ENCODE assay signal across 16 cellular contexts in the genomic region with DNA sequence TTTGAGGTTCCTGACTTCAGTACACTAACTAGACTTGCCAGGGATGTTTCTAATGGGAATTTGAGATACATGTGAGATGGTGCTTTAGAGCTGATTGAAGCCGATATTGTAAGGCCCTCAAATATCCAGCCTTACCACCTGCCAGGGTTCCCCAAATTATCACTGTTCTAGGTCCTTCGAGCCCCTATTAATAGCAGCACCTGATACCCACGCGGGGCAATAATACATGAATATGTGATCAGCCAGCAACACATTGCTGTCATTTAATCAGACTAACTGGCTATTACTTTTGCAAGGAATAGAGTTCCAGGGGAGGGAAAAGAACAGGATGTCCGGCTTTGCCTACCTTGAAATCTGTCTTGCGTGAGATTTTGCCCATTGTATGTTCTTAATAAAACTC. TPM values are rescaled to one million over a fixed set of nuclear protein-coding genes. Genes with fewer than 3 reads are reported as not detected.
DNase-seq lines count a peak whose midpoint lies in the region; ATAC-seq and TF ChIP-seq lines count a peak whose summit lies in the region.
"Had no signal": no experiment of that assay in that cellular context is flagged by ENCODE, and none has a peak within 500 bp of the region (broad histone marks: within the 10 kb centered on the region; RNA-seq: fewer than 3 reads in every experiment).

No MANE protein-coding gene starts in this region.

- ATAC-seq in right cardiac atrium (no peak), Right ventricle myocardium superior (ENCODE audit: poor library complexity) (no peak), memory B cell (ENCODE audit: low read depth) (no peak), upper lobe of right lung (no peak), HG03280 (IDR thresholded peaks at IDR 0.05; ENCODE audit: unreplicated experiment) (no peak), HG03565 (IDR thresholded peaks at IDR 0.05; ENCODE audit: unreplicated experiment) (no peak)
- ATAC-seq in activated T-helper 17 cell treated with anti-CD3 and anti-CD28 coated beads, Interleukin-2, amount 50 U/mL, for 72 hours (replicated peaks), result no peak

- DNase-seq in right cardiac atrium, result no peak
- DNase-seq in Right ventricle myocardium superior, result no peak
- no peak for DNase-seq in memory B cell (ENCODE audit: low spot score in 2 of 2)
- no peak for DNase-seq in upper lobe of right lung
- DNase-seq in NCI-H1092 (lab: John Stamatoyannopoulos, UW), result no peak
- DNase-seq: KBM-7, mesenchymal stem cell, NCI-H1436, NCI-H510A treated with DMSO at 0.1 percent for 48 hours, OCI-M1, small intestine had no signal

- H3K27ac Mint-ChIP-seq in activated T-helper 17 cell treated with anti-CD3 and anti-CD28 coated beads, Interleukin-2, amount 50 U/mL, for 72 hours, result peak overlapping the region; percentile 95
- peak overlapping the region; percentile 69 for H3K27ac Mint-ChIP-seq in memory B cell

- no peaks in the 10 kb centered on the region for H3K9me3 ChIP-seq in right cardiac atrium (ENCODE audit: control insufficient read depth, low read length)
- H3K9me3 ChIP-seq in upper lobe of right lung, result no peaks in the 10 kb centered on the region
- H3K9me3 ChIP-seq: HAP-1 had no signal

- intact Hi-C loops in right cardiac atrium (cut with DNase I), result no loop called here
- intact Hi-C loops in Right ventricle myocardium superior (cut with DNase I), result no loop called here
- intact Hi-C loops in upper lobe of right lung (cut with DNase I), result no loop called here

- H3K9me3 Mint-ChIP-seq in activated T-helper 17 cell treated with anti-CD3 and anti-CD28 coated beads, Interleukin-2, amount 50 U/mL, for 72 hours, result no peaks in the 10 kb centered on the region
- no peaks in the 10 kb centered on the region for H3K9me3 Mint-ChIP-seq in memory B cell

- peaks cover 95% of the 10 kb centered on the region for H3K36me3 Mint-ChIP-seq in activated T-helper 17 cell treated with anti-CD3 and anti-CD28 coated beads, Interleukin-2, amount 50 U/mL, for 72 hours (ENCODE audit: low read depth)
- H3K36me3 Mint-ChIP-seq in memory B cell, result no peaks in the 10 kb centered on the region

- H3K36me3 ChIP-seq in upper lobe of right lung, result peaks cover 71% of the 10 kb centered on the region
- H3K36me3 ChIP-seq: HAP-1 had no signal

- H3K4me3 ChIP-seq in right cardiac atrium (ENCODE audit: low read length), result peak overlapping the region; percentile 38
- peak overlapping the region; percentile 71 for H3K4me3 ChIP-seq in upper lobe of right lung
- H3K4me3 ChIP-seq: HAP-1, SK-N-MC had no signal

- 75% methylated on average over 6 of the region's 6 CpGs for whole genome bisulfite sequencing in right cardiac atrium

- no peak overlapping the region for H3K27ac ChIP-seq in right cardiac atrium (ENCODE audit: low read length)
- H3K27ac ChIP-seq in upper lobe of right lung, result peak overlapping the region; percentile 92
- H3K27ac ChIP-seq: SK-N-MC had no signal

- peaks cover 72% of the 10 kb centered on the region for H3K4me1 Mint-ChIP-seq in activated T-helper 17 cell treated with anti-CD3 and anti-CD28 coated beads, Interleukin-2, amount 50 U/mL, for 72 hours
- H3K4me1 Mint-ChIP-seq in memory B cell, result peaks cover 46% of the 10 kb centered on the region

- peak overlapping the region; percentile 97 for H3K4me3 Mint-ChIP-seq in activated T-helper 17 cell treated with anti-CD3 and anti-CD28 coated beads, Interleukin-2, amount 50 U/mL, for 72 hours
- no peak overlapping the region for H3K4me3 Mint-ChIP-seq in memory B cell

- TF ChIP-seq CTCF in upper lobe of right lung (IDR thresholded peaks at IDR 0.05), result no peak

- peaks cover 6% of the 10 kb centered on the region for H3K4me1 ChIP-seq in right cardiac atrium (ENCODE audit: control insufficient read depth, insufficient read depth, low read length)
- H3K4me1 ChIP-seq in upper lobe of right lung, result peaks cover 37% of the 10 kb centered on the region

- no peaks in the 10 kb centered on the region for H3K27me3 ChIP-seq in right cardiac atrium (ENCODE audit: control insufficient read depth, insufficient read depth)
- no peaks in the 10 kb centered on the region for H3K27me3 ChIP-seq in upper lobe of right lung

- H3K27me3 Mint-ChIP-seq in activated T-helper 17 cell treated with anti-CD3 and anti-CD28 coated beads, Interleukin-2, amount 50 U/mL, for 72 hours, result no peaks in the 10 kb centered on the region
- peaks cover 4% of the 10 kb centered on the region for H3K27me3 Mint-ChIP-seq in memory B cell

RNA-seq across cellular contexts. Expression of a gene that starts 5.1 kb away (rescaled TPM):
- total RNA-seq in right cardiac atrium, result 10 to 100 TPM; 19.3 to 42.6 (median 25.7) TPM
- 59.5 TPM for polyA plus RNA-seq in right cardiac atrium
- total RNA-seq in Right ventricle myocardium superior, result 33.2 TPM
- 100 to 1,000 TPM in 1 of 2 donors, 10 to 100 TPM in 1; 57.0 to 163 TPM for total RNA-seq in activated T-helper 17 cell treated with anti-CD3 and anti-CD28 coated beads, Interleukin-2, amount 50 U/mL, for 72 hours
- total RNA-seq in upper lobe of right lung, result 752 TPM
